In genomic region chr11:123046473-123047264, GRCh38 we compare ENCODE assay signal across 20 cellular contexts. TPM values are rescaled to one million over a fixed set of nuclear protein-coding genes. Genes with fewer than 3 reads are reported as not detected.
DNase-seq lines count a peak whose midpoint lies in the region; ATAC-seq, FAIRE-seq and TF ChIP-seq lines count a peak whose summit lies in the region.
"Had no signal": no experiment of that assay in that cellular context is flagged by ENCODE, and none has a peak within 500 bp of the region (broad histone marks: within the 10 kb centered on the region; RNA-seq: fewer than 3 reads in every experiment).

No MANE protein-coding gene starts in this region.

- no peak for FAIRE-seq in K562 (lab: Jason Lieb, UNC)
- FAIRE-seq in GM12892 (lab: Jason Lieb, UNC), result no peak
- FAIRE-seq: GM12891, GM18507, HepG2 had no signal

- peak; percentile 32 for DNase-seq in DMS 273 (lab: John Stamatoyannopoulos, UW; ENCODE audit: unreplicated experiment)
- no peak for DNase-seq in DMS 273 treated with DMSO at 0.1 percent for 48 hours (lab: John Stamatoyannopoulos, UW)
- no peak for DNase-seq in K562 (ENCODE audit: extremely low read depth in 1 of 4, low spot score in 3 of 4)
- no peak for DNase-seq in omental fat pad (ENCODE audit: low spot score)
- DNase-seq in activated CD8-positive, alpha-beta memory T cell treated with anti-CD3 and anti-CD28 coated beads, Interleukin-2, amount 10 ng/mL, durations not matched to agents 7 days and 5 days, result no peak
- DNase-seq in AML-193 (lab: John Stamatoyannopoulos, UW), result no peak
- DNase-seq in GM12892 (ENCODE audit: insufficient read length), result no peak
- no peak for DNase-seq in esophagus muscularis mucosa (ENCODE audit: extremely low spot score)
- DNase-seq: MV-4-11, NCI-H187, NCI-H2107, NCI-H226, PC-9, SJCRH30 had no signal

- no peak overlapping the region for H3K27ac Mint-ChIP-seq in activated CD8-positive, alpha-beta memory T cell treated with anti-CD3 and anti-CD28 coated beads, Interleukin-2, amount 10 ng/mL, durations not matched to agents 7 days and 5 days
- H3K27ac Mint-ChIP-seq: B cell had no signal

- CTCF ChIA-PET in K562 (lab: Yijun Ruan, JAX; ENCODE audit: low intra/inter-chr PET ratio), result no interaction called here
- CTCF ChIA-PET in activated CD8-positive, alpha-beta memory T cell treated with anti-CD3 and anti-CD28 coated beads, Interleukin-2, amount 10 ng/mL, durations not matched to agents 7 days and 5 days (lab: Charles Lee), result interaction anchor here (0.8 to 2.1 kb wide), 7 partner anchors 9 to 265 kb away, joined by 3 to 6 read pairs (median 4); no protein-coding TSS in a partner anchor

- TF ChIP-seq RAD21 in K562 (CRISPR knock-in tag; conservative IDR thresholded peaks at IDR 0.05 in 1 of 2, IDR thresholded peaks at IDR 0.05 in 1 of 2), result no peak

- peaks cover 21 to 33% of the 10 kb centered on the region in 2 experiments; a peak in 4 of 5 replicates for H3K27me3 ChIP-seq in K562 (ENCODE audit: control insufficient read depth in 2 of 2, insufficient read depth in 2 of 2, low read length in 2 of 2)
- H3K27me3 ChIP-seq in esophagus muscularis mucosa, result no peaks in the 10 kb centered on the region
- H3K27me3 ChIP-seq: SJCRH30 had no signal

- in situ Hi-C loops in K562 (cut with MboI), result no loop called here

- H3K4me1 ChIP-seq in K562 (replicated peaks in 1 of 2; ENCODE audit: control insufficient read depth in 2 of 2, insufficient read depth in 2 of 2, low read length in 2 of 2), result no peaks in the 10 kb centered on the region
- no peaks in the 10 kb centered on the region for H3K4me1 ChIP-seq in esophagus muscularis mucosa
- H3K4me1 ChIP-seq: SJCRH30 had no signal

- POLR2A ChIA-PET in K562 (lab: Yijun Ruan, JAX), result interaction anchor here (0.6 to 3.9 kb wide), 6 partner anchors 9 to 734 kb away, joined by 4 to 20 read pairs (median 6); partner anchors contain the start of gene HSPA8

- no peaks in the 10 kb centered on the region for H3K9me3 ChIP-seq in K562 (replicated peaks; ENCODE audit: control insufficient read depth, insufficient read depth, low read depth, low read length)
- no peaks in the 10 kb centered on the region for H3K9me3 ChIP-seq in esophagus muscularis mucosa
- H3K9me3 ChIP-seq: SJCRH30 had no signal

- no peak for TF ChIP-seq POLR2A in K562 (conservative IDR thresholded peaks at IDR 0.05)
- TF ChIP-seq POLR2A in GM12892 (IDR thresholded peaks at IDR 0.05; ENCODE audit: low read depth, low read length), result no peak
- no peak for TF ChIP-seq POLR2A in esophagus muscularis mucosa (IDR thresholded peaks at IDR 0.05; ENCODE audit: low read depth)

- peak; percentile 25; the same call in 2 of the 3 replicates for ATAC-seq in K562
- ATAC-seq in omental fat pad (ENCODE audit: low FRiP score), result peak; percentile 31
- ATAC-seq in activated CD8-positive, alpha-beta memory T cell treated with anti-CD3 and anti-CD28 coated beads, Interleukin-2, amount 10 ng/mL, durations not matched to agents 7 days and 5 days, result no peak
- ATAC-seq: HepG2 had no signal

- TF ChIP-seq EP300 in K562 (IDR thresholded peaks at IDR 0.05; ENCODE audit: low read length) (no peak), esophagus muscularis mucosa (IDR thresholded peaks at IDR 0.05) (no peak)

- H3K79me2 ChIP-seq in K562 (ENCODE audit: control insufficient read depth, insufficient read depth, low read length), result no peaks in the 10 kb centered on the region

- no peak for TF ChIP-seq CTCF in K562 (IDR thresholded peaks at IDR 0.05 in 2 of 3, conservative IDR thresholded peaks at IDR 0.05 in 1 of 3; ENCODE audit: insufficient read depth in 2 of 3, low read depth in 1 of 3, low read length in 3 of 3)
- no peak for TF ChIP-seq CTCF in omental fat pad (IDR thresholded peaks at IDR 0.05)
- TF ChIP-seq CTCF in esophagus muscularis mucosa (IDR thresholded peaks at IDR 0.05), result no peak

- no peaks in the 10 kb centered on the region for H3K36me3 Mint-ChIP-seq in activated CD8-positive, alpha-beta memory T cell treated with anti-CD3 and anti-CD28 coated beads, Interleukin-2, amount 10 ng/mL, durations not matched to agents 7 days and 5 days

- H4K20me1 ChIP-seq in K562 (replicated peaks; ENCODE audit: control insufficient read depth, insufficient read depth, low read length), result no peaks in the 10 kb centered on the region

- intact Hi-C loops in K562 (cut with micrococcal nuclease), result no loop called here
- intact Hi-C loops in esophagus muscularis mucosa (cut with DNase I), result no loop called here

- 0% methylated on average over 4 of the region's 5 CpGs for WGBS in K562 (ENCODE audit: insufficient coverage, low coverage, missing lambda C conversion rate)
- WGBS in esophagus muscularis mucosa, result 90% methylated on average over 5 of the region's 5 CpGs

- no peaks in the 10 kb centered on the region for H3K27me3 Mint-ChIP-seq in activated CD8-positive, alpha-beta memory T cell treated with anti-CD3 and anti-CD28 coated beads, Interleukin-2, amount 10 ng/mL, durations not matched to agents 7 days and 5 days
- H3K27me3 Mint-ChIP-seq: B cell had no signal

- no peaks in the 10 kb centered on the region for H3K9me1 ChIP-seq in K562 (ENCODE audit: control insufficient read depth, insufficient read depth, low read length)

- no peak overlapping the region for H3K4me2 ChIP-seq in K562 (ENCODE audit: insufficient read depth, low read length)
- H3K4me2 ChIP-seq: KMS-11, PC-9 had no signal

- no peak overlapping the region for H2AFZ ChIP-seq in K562 (ENCODE audit: low read depth, low read length)
- H2AFZ ChIP-seq: PC-9 had no signal

- H3K4me3 ChIP-seq in K562, result no peak overlapping the region
- H3K4me3 ChIP-seq in esophagus muscularis mucosa, result no peak overlapping the region
- H3K4me3 ChIP-seq: PC-9, SJCRH30 had no signal

- no peak overlapping the region for H3K9ac ChIP-seq in K562 (ENCODE audit: insufficient read depth in 1 of 2, low read depth in 2 of 2, low read length in 2 of 2)
- H3K9ac ChIP-seq: KMS-11 had no signal

- H3K9me3 Mint-ChIP-seq in activated CD8-positive, alpha-beta memory T cell treated with anti-CD3 and anti-CD28 coated beads, Interleukin-2, amount 10 ng/mL, durations not matched to agents 7 days and 5 days (ENCODE audit: low read depth), result no peaks in the 10 kb centered on the region

- BruUV-seq in K562 (replicated peaks; lab: Mats Ljungman, UMichigan), result no TSS peak

- no peaks in the 10 kb centered on the region for H3K36me3 ChIP-seq in K562 (ENCODE audit: control insufficient read depth, insufficient read depth, low read length)
- no peaks in the 10 kb centered on the region for H3K36me3 ChIP-seq in esophagus muscularis mucosa
- H3K36me3 ChIP-seq: SJCRH30 had no signal

- no peak overlapping the region for H3K27ac ChIP-seq in K562 (ENCODE audit: extremely low read depth, low read depth, low read length)
- H3K27ac ChIP-seq in esophagus muscularis mucosa (replicated peaks in 1 of 4), result no peak overlapping the region
- H3K27ac ChIP-seq: 22Rv1, KMS-11, PC-9, SJCRH30 had no signal

- H3K4me3 Mint-ChIP-seq in activated CD8-positive, alpha-beta memory T cell treated with anti-CD3 and anti-CD28 coated beads, Interleukin-2, amount 10 ng/mL, durations not matched to agents 7 days and 5 days, result no peak overlapping the region
- H3K4me3 Mint-ChIP-seq: B cell had no signal

- no peaks in the 10 kb centered on the region for H3K4me1 Mint-ChIP-seq in activated CD8-positive, alpha-beta memory T cell treated with anti-CD3 and anti-CD28 coated beads, Interleukin-2, amount 10 ng/mL, durations not matched to agents 7 days and 5 days
- H3K4me1 Mint-ChIP-seq: B cell had no signal

TF ChIP-seq in K562, 482 proteins besides CTCF, POLR2A, EP300 and RAD21 (continues in another document):
- TF ChIP-seq ZNF184 (CRISPR knock-in tag; IDR thresholded peaks at IDR 0.05) (no peak), ZEB2 (IDR thresholded peaks at IDR 0.05) (no peak)

RNA-seq across cellular contexts. Expression of gene HSPA8, which starts 15.3 kb away (rescaled TPM):
- 922 and 1,034 TPM in 2 replicates for total RNA-seq in K562 (2011; cell fraction: chromatin; rRNA removed; ENCODE audit: low replicate concordance)
- 638 and 697 TPM in 2 replicates for total RNA-seq in K562 (2011; cell fraction: nucleolus; rRNA removed)
- 726 and 788 TPM in 2 replicates for total RNA-seq in K562 (2011; cell fraction: nucleoplasm; rRNA removed)
- total RNA-seq in K562 (2014; rRNA removed), result 1,997 and 2,012 TPM in 2 replicates
- 3,028 and 3,355 TPM in 2 replicates for total RNA-seq in K562 (2014; rRNA removed; fragmentation: Illumina TruSeq; extraction: Trizol)
- total RNA-seq in K562 (2015; rRNA removed; fragmentation: Illumina TruSeq; extraction: Trizol), result 3,824 and 3,966 TPM in 2 replicates
- total RNA-seq in K562 (2021), result 1,725 and 2,194 TPM in 2 replicates
- 2,026 and 3,646 TPM in 2 replicates for polyA plus RNA-seq in K562 (2011; rRNA removed)
- polyA plus RNA-seq in K562 (2011; cell fraction: cytosol; rRNA removed), result 1,629 and 2,064 TPM in 2 replicates
- 1,239 and 1,514 TPM in 2 replicates for polyA plus RNA-seq in K562 (2011; cell fraction: nucleus; rRNA removed)
- polyA plus RNA-seq in K562 (2012), result 1,190 and 3,517 TPM in 2 replicates
- polyA plus RNA-seq in K562 (2014; fragmentation: Illumina TruSeq; extraction: Trizol), result 2,832 and 3,374 TPM in 2 replicates
- 1,000 to 10,000 TPM; 1,250 to 2,773 TPM for polyA plus RNA-seq in K562 (2014; fragmentation: Nextera tagmentation; extraction: Ambion mirVana)
- 1,654 and 2,779 TPM in 2 replicates for polyA plus RNA-seq in K562 (2014; rRNA removed)
- polyA minus RNA-seq in K562 (2011; rRNA and poly(A)+ RNA removed), result 4,618 and 6,754 TPM in 2 replicates
- polyA minus RNA-seq in K562 (2011; cell fraction: cytosol; rRNA and poly(A)+ RNA removed), result 801 and 1,496 TPM in 2 replicates
- 597 and 894 TPM in 2 replicates for polyA minus RNA-seq in K562 (2011; cell fraction: nucleus; rRNA and poly(A)+ RNA removed)
- total RNA-seq in omental fat pad, result 1,000 to 10,000 TPM in 2 of 4 donors, 100 to 1,000 TPM in 2; 751 to 1,858 (median 1,218) TPM
- total RNA-seq in activated CD8-positive, alpha-beta memory T cell treated with anti-CD3 and anti-CD28 coated beads, Interleukin-2, amount 10 ng/mL, durations not matched to agents 7 days and 5 days, result 1,000 to 10,000 TPM; 1,728 to 2,522 TPM
- 2,065 TPM for polyA plus RNA-seq in GM12892 (2012; ENCODE audit: missing spikeins)
- total RNA-seq in esophagus muscularis mucosa, result 1,000 to 10,000 TPM in 3 of 4 donors, 100 to 1,000 TPM in 1; 982 to 1,379 (median 1,192) TPM
